Comparison of ENCODE assay signal across 12 cellular contexts in the genomic region with DNA sequence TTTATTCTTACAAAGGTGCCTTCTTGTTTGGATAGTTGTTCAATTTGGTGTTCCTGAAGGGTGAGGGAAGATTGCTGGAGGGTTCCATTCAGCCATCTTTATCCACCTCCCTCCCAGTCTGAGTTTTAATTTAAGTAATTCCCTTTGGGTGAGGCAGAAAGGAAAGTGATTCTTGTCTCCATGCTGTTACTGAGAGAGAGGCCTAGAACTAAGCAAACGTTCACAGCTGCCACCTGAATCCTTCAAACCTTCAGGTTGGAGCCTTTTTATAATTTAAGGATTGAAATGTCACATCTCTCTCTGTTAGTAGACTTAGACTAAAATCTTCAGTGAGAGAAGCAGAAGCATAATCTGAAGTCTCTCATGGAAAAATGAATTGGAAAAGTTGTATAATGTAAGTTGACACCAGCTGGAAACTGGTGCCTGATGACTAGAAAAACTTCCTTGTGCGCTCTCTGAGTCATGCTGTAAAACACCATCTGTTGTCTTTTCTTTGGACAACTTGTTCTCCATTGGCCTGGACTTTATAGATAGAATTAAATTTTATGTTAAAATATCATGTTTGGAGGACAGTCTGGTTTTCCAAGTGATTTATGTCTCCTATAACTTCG. TPM values are rescaled to one million over a fixed set of nuclear protein-coding genes. Genes with fewer than 3 reads are reported as not detected.
DNase-seq lines count a peak whose midpoint lies in the region; ATAC-seq and TF ChIP-seq lines count a peak whose summit lies in the region.
"Had no signal": no experiment of that assay in that cellular context is flagged by ENCODE, and none has a peak within 500 bp of the region (broad histone marks: within the 10 kb centered on the region; RNA-seq: fewer than 3 reads in every experiment).

No MANE protein-coding gene starts in this region.

- H3K9me3 ChIP-seq in esophagus muscularis mucosa = no peaks in the 10 kb centered on the region

- H3K27me3 ChIP-seq in esophagus muscularis mucosa = no peaks in the 10 kb centered on the region

- H3K27ac ChIP-seq in esophagus muscularis mucosa (replicated peaks in 1 of 4) = peak overlapping the region; percentile 37 to 52 (median 43)
- H3K27ac ChIP-seq: parathyroid adenoma had no signal

- no peak for ATAC-seq in HG03565 (IDR thresholded peaks at IDR 0.05; ENCODE audit: unreplicated experiment)
- ATAC-seq in HG03280 (IDR thresholded peaks at IDR 0.05; ENCODE audit: unreplicated experiment) = no peak

- TF ChIP-seq CTCF in esophagus muscularis mucosa (IDR thresholded peaks at IDR 0.05) = no peak
- TF ChIP-seq CTCF in GM20000 (IDR thresholded peaks at IDR 0.05; ENCODE audit: extremely low read depth, missing control alignments) = no peak

- intact Hi-C loops in esophagus muscularis mucosa (cut with DNase I) = no loop called here

- TF ChIP-seq EP300 in esophagus muscularis mucosa (IDR thresholded peaks at IDR 0.05) = no peak

- H3K36me3 ChIP-seq in esophagus muscularis mucosa = peaks cover 13 to 81% (median 51%) of the 10 kb centered on the region in 4 donors

- H3K4me3 ChIP-seq in esophagus muscularis mucosa = no peak overlapping the region

- peaks cover 0 to 27% (median 23%) of the 10 kb centered on the region in 4 donors for H3K4me1 ChIP-seq in esophagus muscularis mucosa
- H3K4me1 ChIP-seq: parathyroid adenoma had no signal

- DNase-seq in Ammon's horn (ENCODE audit: low spot score) (peak; percentile 33), NCI-H69 (lab: John Stamatoyannopoulos, UW) (peak; percentile 79), esophagus muscularis mucosa (ENCODE audit: extremely low spot score) (no peak), non-pigmented ciliary epithelial cell (ENCODE audit: low read depth) (peak; percentile 76), COLO668 (lab: John Stamatoyannopoulos, UW; ENCODE audit: unreplicated experiment) (no peak), GM20000 (ENCODE audit: low spot score) (no peak)
- DNase-seq: activated CD4-positive, CD25-positive, alpha-beta regulatory T cell; cortex of kidney; DMS79 had no signal

- TF ChIP-seq POLR2A in esophagus muscularis mucosa (IDR thresholded peaks at IDR 0.05; ENCODE audit: low read depth) = no peak

- 55% methylated on average over 3 of the region's 3 CpGs for WGBS in esophagus muscularis mucosa

RNA-seq across cellular contexts. Expression of a gene that starts 14.6 kb away (rescaled TPM):
- 10 to 100 TPM; 13.6 to 15.6 (median 14.1) TPM for total RNA-seq in esophagus muscularis mucosa

RNA-seq across cellular contexts. Expression of a gene that starts 14.9 kb away (rescaled TPM):
- total RNA-seq in esophagus muscularis mucosa = 100 to 1,000 TPM in 2 of 4 donors, 10 to 100 TPM in 2; 73.1 to 114 (median 91.6) TPM

Comparison
In these comparisons a context has a peak if more than half of its experiments do, and no peak if none do; other contexts are left out.
1. DNase-seq: peak in Ammon's horn (single experiment), NCI-H69 (single experiment) and non-pigmented ciliary epithelial cell (single experiment); none in esophagus muscularis mucosa (single experiment), COLO668 (single experiment) and GM20000 (single experiment).